ENCODE assay signal across 9 cellular contexts in the genomic region with DNA sequence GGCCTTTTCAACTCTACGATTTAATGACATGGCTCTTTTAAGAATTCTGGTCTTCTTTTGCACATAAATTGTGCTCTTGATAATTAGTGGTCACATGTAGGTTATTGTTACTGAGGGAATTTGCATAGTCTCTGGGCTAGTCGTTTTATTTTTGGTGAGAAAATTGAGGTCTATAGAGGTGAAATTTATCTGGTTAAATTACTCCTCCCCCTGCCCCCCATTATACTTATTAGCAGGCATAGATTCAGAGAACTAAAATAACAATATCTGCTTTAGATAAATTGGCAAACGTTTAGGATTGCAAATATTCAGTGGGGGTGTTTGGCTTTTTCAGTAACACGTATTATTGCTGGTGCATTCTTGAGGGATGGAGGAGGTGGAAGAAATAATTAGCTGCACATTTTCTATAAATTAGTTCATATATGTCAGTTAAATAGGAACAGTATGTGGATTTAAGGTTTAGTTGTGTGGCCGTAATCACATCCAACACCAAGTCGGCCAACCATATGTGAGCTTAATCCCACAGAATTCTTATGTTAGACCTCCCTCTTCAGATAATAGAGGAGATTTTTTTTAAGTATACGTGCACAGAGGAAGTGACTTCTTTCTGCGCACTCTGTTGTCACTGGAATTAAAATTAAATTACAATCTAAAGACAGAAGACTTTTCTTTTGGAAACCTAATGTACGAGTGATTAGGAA. TPM values are rescaled to one million over a fixed set of nuclear protein-coding genes. Genes with fewer than 3 reads are reported as not detected.
DNase-seq lines count a peak whose midpoint lies in the region; ATAC-seq and TF ChIP-seq lines count a peak whose summit lies in the region.
"Had no signal": no experiment of that assay in that cellular context is flagged by ENCODE, and none has a peak within 500 bp of the region (broad histone marks: within the 10 kb centered on the region; RNA-seq: fewer than 3 reads in every experiment).

No MANE protein-coding gene starts in this region.

- ATAC-seq in central memory CD8-positive, alpha-beta T cell (replicated peaks; ENCODE audit: extremely low read depth, poor library complexity, severe bottlenecking) = no peak
- ATAC-seq in left colon (no peak), GM18505 (IDR thresholded peaks at IDR 0.05; ENCODE audit: unreplicated experiment) (no peak)

- CTCF ChIA-PET in AG04450 (lab: Charles Lee) = interaction anchor here (1.1 to 2.4 kb wide), 3 partner anchors 94 to 441 kb away, joined by 3 to 19 read pairs (median 6); no protein-coding TSS in a partner anchor

- no peak for TF ChIP-seq CTCF in AG04450 (IDR thresholded peaks at IDR 0.05; ENCODE audit: low read depth, low read length)

- peak overlapping the region; percentile 88 for H3K4me3 Mint-ChIP-seq in central memory CD8-positive, alpha-beta T cell

- H3K9me3 ChIP-seq in AG04450 (ENCODE audit: control insufficient read depth, insufficient read depth, low read length) (peaks cover 17% of the 10 kb centered on the region; the same call in 1 of the 2 replicates), HUES48 (ENCODE audit: control insufficient read depth, insufficient read depth, low read length) (no peaks in the 10 kb centered on the region), muscle layer of duodenum (ENCODE audit: control insufficient read depth in 1 of 2, low read length in 2 of 2) (no peaks in the 10 kb centered on the region)

- POLR2A ChIA-PET in AG04450 (lab: Yijun Ruan, JAX) = interaction anchor here (0.7 to 4.1 kb wide), 3 partner anchors 36 to 198 kb away, joined by 3 to 25 read pairs (median 25); no protein-coding TSS in a partner anchor

- peaks cover 25% of the 10 kb centered on the region for H3K4me1 Mint-ChIP-seq in central memory CD8-positive, alpha-beta T cell

- no peaks in the 10 kb centered on the region for H3K27me3 Mint-ChIP-seq in central memory CD8-positive, alpha-beta T cell

- H3K9ac ChIP-seq in HUES48 (ENCODE audit: low read depth, low read length) = 0 out of 2 replicates have a peak overlapping the region, but pooled peaks have one; percentile 63

- H3K36me3 Mint-ChIP-seq in central memory CD8-positive, alpha-beta T cell (ENCODE audit: insufficient read depth) = peaks cover 12% of the 10 kb centered on the region

- H3K36me3 ChIP-seq in HUES48 (ENCODE audit: control insufficient read depth, insufficient read depth, low read length) = no peaks in the 10 kb centered on the region
- H3K36me3 ChIP-seq in muscle layer of duodenum (ENCODE audit: control insufficient read depth in 1 of 2, insufficient read depth in 2 of 2, low read length in 2 of 2) = peaks cover 0 to 4% of the 10 kb centered on the region in 2 donors

- H3K27ac Mint-ChIP-seq in central memory CD8-positive, alpha-beta T cell (ENCODE audit: low read depth) = peak overlapping the region; percentile 84

- intact Hi-C loops in left colon (cut with DNase I, micrococcal nuclease) = loop anchor here in 1 of 2 donors (10.0 kb wide), 1 partner anchor 93 kb away; no protein-coding TSS in a partner anchor

- TF ChIP-seq POLR2A in GM18505 (IDR thresholded peaks at IDR 0.05; ENCODE audit: borderline replicate concordance, extremely low read depth, insufficient read depth, insufficient read length) = no peak

- H3K27ac ChIP-seq in AG04450 (ENCODE audit: low read depth, low read length) (peak overlapping the region; percentile 93), HUES48 (ENCODE audit: low read depth, low read length) (peak overlapping the region; percentile 47), muscle layer of duodenum (ENCODE audit: low read length) (peak overlapping the region; percentile 77)

- peaks cover 21% of the 10 kb centered on the region; the same call in 1 of the 2 replicates for H3K4me1 ChIP-seq in HUES48 (ENCODE audit: control insufficient read depth, insufficient read depth, low read length)
- peaks cover 4 to 15% of the 10 kb centered on the region in 2 donors for H3K4me1 ChIP-seq in muscle layer of duodenum (ENCODE audit: control insufficient read depth in 1 of 2, insufficient read depth in 2 of 2, low read length in 2 of 2)

- no peak for DNase-seq in AG04450 (ENCODE audit: low read depth, low spot score)
- no peak for DNase-seq in central memory CD8-positive, alpha-beta T cell (ENCODE audit: low spot score in 2 of 2)
- no peak for DNase-seq in left colon
- no peak for DNase-seq in central memory CD4-positive, alpha-beta T cell
- no peak for DNase-seq in 8988T

- H3K9me3 Mint-ChIP-seq in central memory CD8-positive, alpha-beta T cell = no peaks in the 10 kb centered on the region

- peak overlapping the region; percentile 90 for H3K4me3 ChIP-seq in AG04450 (ENCODE audit: low read depth, low read length)
- H3K4me3 ChIP-seq in HUES48 (ENCODE audit: low read depth, low read length) = peak overlapping the region; percentile 85
- H3K4me3 ChIP-seq in muscle layer of duodenum (ENCODE audit: low read depth in 1 of 2, low read length in 2 of 2) = peak overlapping the region; percentile 86 to 97

- H3K27me3 ChIP-seq in AG04450 (ENCODE audit: control insufficient read depth, insufficient read depth, low read length) = no peaks in the 10 kb centered on the region
- H3K27me3 ChIP-seq in HUES48 (ENCODE audit: control insufficient read depth, insufficient read depth, low read length) = peaks cover 22% of the 10 kb centered on the region
- no peaks in the 10 kb centered on the region for H3K27me3 ChIP-seq in muscle layer of duodenum (ENCODE audit: low read depth, low read length)

RNA-seq across cellular contexts. Expression of gene SEPTIN11, which starts 1.9 kb away (rescaled TPM):
- 598 and 728 TPM in 2 replicates for polyA plus RNA-seq in AG04450 (2011; rRNA removed)
- 461 and 647 TPM in 2 replicates for polyA minus RNA-seq in AG04450 (2011; rRNA and poly(A)+ RNA removed)
- total RNA-seq in left colon = 100 to 1,000 TPM; 101 to 135 TPM

RNA-seq across cellular contexts. Expression of gene SOWAHB, which starts 53.5 kb away (rescaled TPM):
- not detected in 2 replicates for polyA plus RNA-seq in AG04450 (2011; rRNA removed)
- 0.05 TPM in 1 of 2 replicates, not detected in the other for polyA minus RNA-seq in AG04450 (2011; rRNA and poly(A)+ RNA removed)
- total RNA-seq in left colon = 10 to 100 TPM; 23.7 to 25.5 TPM
- total RNA-seq: lung microvascular endothelial cell had no signal
